8 cellular contexts compared by ENCODE assay signal in genomic region chr11:66842896-66843775, GRCh38. TPM values are rescaled to one million over a fixed set of nuclear protein-coding genes. Genes with fewer than 3 reads are reported as not detected.
DNase-seq lines count a peak whose midpoint lies in the region; ATAC-seq and TF ChIP-seq lines count a peak whose summit lies in the region.

TSS of gene RCE1 (plus strand) at chr11:66843441. CDS start at chr11:66843456, 15 bp downstream.

- TF ChIP-seq CTCF in AG09319 (IDR thresholded peaks at IDR 0.05; ENCODE audit: low read depth, low read length) (no peak), choroid plexus epithelial cell (conservative IDR thresholded peaks at IDR 0.05; ENCODE audit: low read depth, low read length) (no peak)

- in situ Hi-C loops in GM18951 (cut with MboI; ENCODE audit: low sequenced_read_pairs, unreplicated experiment): loop anchor here (25.0 kb wide), 1 partner anchor 281 kb away; the partner anchor contains the start of gene CTSF

- H3K4me3 Mint-ChIP-seq in activated CD4-positive, alpha-beta T cell treated with anti-CD3 and anti-CD28 coated beads for 36 hours: peak within 1 kb of the TSS; percentile 92

- intact Hi-C loops in activated CD4-positive, alpha-beta T cell treated with anti-CD3 and anti-CD28 coated beads for 36 hours (cut with DNase I, micrococcal nuclease): loop anchor here (1.0 to 5.0 kb wide), 19 partner anchors 13 to 1618 kb away; partner anchors contain the start of genes CCDC87 (in 2 of the 2), CCS (in 2 of the 2), ACTN3 (in 1 of the 2) and DPP3 (in 1 of the 2)
- intact Hi-C loops in left colon (cut with DNase I, micrococcal nuclease): no loop called here

- ATAC-seq in HG03196 (IDR thresholded peaks at IDR 0.05; ENCODE audit: unreplicated experiment) (peak; percentile 75), left colon (peak; percentile 92)
- ATAC-seq in activated CD4-positive, alpha-beta T cell treated with anti-CD3 and anti-CD28 coated beads for 36 hours: peak; percentile 85

- H3K36me3 Mint-ChIP-seq in activated CD4-positive, alpha-beta T cell treated with anti-CD3 and anti-CD28 coated beads for 36 hours (ENCODE audit: low read depth): peaks cover 30% of the 10 kb centered on the region

- peak; percentile 96 for TF ChIP-seq POLR2A in GM18951 (IDR thresholded peaks at IDR 0.05; ENCODE audit: extremely low read depth, insufficient read depth, insufficient read length)

- POLR2A ChIA-PET in activated CD4-positive, alpha-beta T cell treated with anti-CD3 and anti-CD28 coated beads for 36 hours (lab: Charles Lee): interaction anchor here (0.6 to 2.0 kb wide), 6 partner anchors 9 to 557 kb away, joined by 3 to 10 read pairs (median 6); partner anchors contain the start of gene DPP3

- peak within 1 kb of the TSS; percentile 92 for H3K27ac Mint-ChIP-seq in activated CD4-positive, alpha-beta T cell treated with anti-CD3 and anti-CD28 coated beads for 36 hours

- H3K4me1 Mint-ChIP-seq in activated CD4-positive, alpha-beta T cell treated with anti-CD3 and anti-CD28 coated beads for 36 hours: peaks cover 51% of the 10 kb centered on the region

- DNase-seq in AG09319 (ENCODE audit: extremely low read depth, low read depth) (peak; percentile 56), NCI-H345 treated with DMSO at 0.1 percent for 48 hours (lab: John Stamatoyannopoulos, UW; ENCODE audit: unreplicated experiment) (peak; percentile 75), choroid plexus epithelial cell (ENCODE audit: low read depth) (peak; percentile 91), left colon (peak; percentile 86 to 93)
- peak; percentile 95 for DNase-seq in activated CD4-positive, alpha-beta T cell treated with anti-CD3 and anti-CD28 coated beads for 36 hours
- peak; percentile 87 for DNase-seq in stimulated activated CD4-positive, alpha-beta T cell treated with anti-CD3 and anti-CD28 coated beads, Interleukin-1b, Interleukin-23, amount 100 ng/mL, for 48 hours

- peak within 1 kb of the TSS; percentile 96 for H3K4me3 ChIP-seq in choroid plexus epithelial cell (ENCODE audit: low read depth, low read length)

- H3K27me3 Mint-ChIP-seq in activated CD4-positive, alpha-beta T cell treated with anti-CD3 and anti-CD28 coated beads for 36 hours: no peaks in the 10 kb centered on the region

- no peaks in the 10 kb centered on the region for H3K9me3 Mint-ChIP-seq in activated CD4-positive, alpha-beta T cell treated with anti-CD3 and anti-CD28 coated beads for 36 hours (ENCODE audit: low read depth)

- CTCF ChIA-PET in activated CD4-positive, alpha-beta T cell treated with anti-CD3 and anti-CD28 coated beads for 36 hours (lab: Charles Lee): interaction anchor here (0.6 to 3.3 kb wide), 8 partner anchors 9 to 362 kb away, joined by 3 to 11 read pairs (median 4); no protein-coding TSS in a partner anchor

RNA-seq across cellular contexts. Expression of gene RCE1, which starts in this region (rescaled TPM):
- total RNA-seq in activated CD4-positive, alpha-beta T cell treated with anti-CD3 and anti-CD28 coated beads for 36 hours: 10 to 100 TPM; 24.9 to 25.6 TPM
- total RNA-seq in left colon: 10 to 100 TPM; 25.5 to 28.3 TPM

Comparison
In these comparisons a context has a peak if more than half of its experiments do, and no peak if none do; other contexts are left out.
1. Peak in every context shown above with its lines: DNase-seq, ATAC-seq and H3K4me3 ChIP-seq.
2. intact Hi-C loops: an anchor here in activated CD4-positive, alpha-beta T cell treated with anti-CD3 and anti-CD28 coated beads for 36 hours (1.0 to 5.0 kb wide); none called in left colon.